Comparison of ENCODE assay signal across 2 cellular contexts in the genomic region with DNA sequence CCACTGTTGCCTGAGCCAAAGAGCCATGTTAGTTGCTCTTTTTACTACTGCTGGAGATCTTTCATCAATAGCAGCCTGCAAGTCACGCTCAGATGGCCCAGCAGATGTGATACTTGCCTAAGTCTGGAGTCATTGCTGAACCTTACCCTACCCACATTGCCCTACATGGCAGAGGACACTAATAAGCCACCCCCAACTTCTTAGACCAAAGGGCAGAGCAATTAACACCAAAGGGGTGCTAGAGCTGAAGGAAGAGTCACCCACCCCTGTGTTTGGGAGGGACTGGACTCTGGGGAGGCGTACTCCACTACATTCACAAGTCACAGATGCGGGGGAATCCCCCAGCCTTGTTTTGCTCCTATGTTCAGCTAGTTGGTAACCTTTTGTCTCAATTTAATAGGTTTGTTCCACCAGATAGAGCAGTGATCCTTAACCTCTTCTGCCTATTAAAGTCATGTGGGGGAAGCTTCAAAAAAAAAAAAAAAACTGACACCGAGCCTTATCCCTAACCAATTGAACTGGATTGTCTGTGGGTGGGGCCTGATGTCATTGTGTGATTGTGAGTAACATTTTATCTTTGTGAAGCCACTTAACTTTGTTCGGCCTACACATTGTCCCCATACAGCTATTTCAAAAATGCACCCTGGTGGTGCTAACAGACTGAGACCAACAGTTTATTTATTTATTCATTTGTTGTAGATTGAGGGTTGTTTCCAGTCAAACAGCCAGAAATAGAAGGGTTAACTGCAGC.
TF ChIP-seq lines count a peak whose summit lies in the region.

No MANE protein-coding gene starts in this region.

TF ChIP-seq in HepG2, 621 proteins besides CTCF, POLR2A, EP300 and RAD21:
- TF ChIP-seq IKZF1 (IDR thresholded peaks at IDR 0.05): no peak
- TF ChIP-seq, protein P1, sequence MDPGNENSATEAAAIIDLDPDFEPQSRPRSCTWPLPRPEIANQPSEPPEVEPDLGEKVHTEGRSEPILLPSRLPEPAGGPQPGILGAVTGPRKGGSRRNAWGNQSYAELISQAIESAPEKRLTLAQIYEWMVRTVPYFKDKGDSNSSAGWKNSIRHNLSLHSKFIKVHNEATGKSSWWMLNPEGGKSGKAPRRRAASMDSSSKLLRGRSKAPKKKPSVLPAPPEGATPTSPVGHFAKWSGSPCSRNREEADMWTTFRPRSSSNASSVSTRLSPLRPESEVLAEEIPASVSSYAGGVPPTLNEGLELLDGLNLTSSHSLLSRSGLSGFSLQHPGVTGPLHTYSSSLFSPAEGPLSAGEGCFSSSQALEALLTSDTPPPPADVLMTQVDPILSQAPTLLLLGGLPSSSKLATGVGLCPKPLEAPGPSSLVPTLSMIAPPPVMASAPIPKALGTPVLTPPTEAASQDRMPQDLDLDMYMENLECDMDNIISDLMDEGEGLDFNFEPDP (CRISPR knock-in tag; conservative IDR thresholded peaks at IDR 0.05): no peak
- no peak for TF ChIP-seq SALL2 (CRISPR knock-in tag; IDR thresholded peaks at IDR 0.05)
- TF ChIP-seq ZNF20 (CRISPR knock-in tag; IDR thresholded peaks at IDR 0.05): no peak
- TF ChIP-seq NFE2L2 (IDR thresholded peaks at IDR 0.05; ENCODE audit: low read length): no peak
- TF ChIP-seq ATF7-NPFF (CRISPR knock-in tag; IDR thresholded peaks at IDR 0.05; ENCODE audit: low read depth): no peak
- no peak for TF ChIP-seq NCOA1 (CRISPR knock-in tag; IDR thresholded peaks at IDR 0.05)
- TF ChIP-seq TFDP1 (CRISPR knock-in tag; IDR thresholded peaks at IDR 0.05; ENCODE audit: borderline replicate concordance): no peak
- TF ChIP-seq KDM4B (CRISPR knock-in tag; IDR thresholded peaks at IDR 0.05): no peak
- TF ChIP-seq ZNF460 (CRISPR knock-in tag; IDR thresholded peaks at IDR 0.05; ENCODE audit: borderline replicate concordance): no peak
- TF ChIP-seq, protein P2, sequence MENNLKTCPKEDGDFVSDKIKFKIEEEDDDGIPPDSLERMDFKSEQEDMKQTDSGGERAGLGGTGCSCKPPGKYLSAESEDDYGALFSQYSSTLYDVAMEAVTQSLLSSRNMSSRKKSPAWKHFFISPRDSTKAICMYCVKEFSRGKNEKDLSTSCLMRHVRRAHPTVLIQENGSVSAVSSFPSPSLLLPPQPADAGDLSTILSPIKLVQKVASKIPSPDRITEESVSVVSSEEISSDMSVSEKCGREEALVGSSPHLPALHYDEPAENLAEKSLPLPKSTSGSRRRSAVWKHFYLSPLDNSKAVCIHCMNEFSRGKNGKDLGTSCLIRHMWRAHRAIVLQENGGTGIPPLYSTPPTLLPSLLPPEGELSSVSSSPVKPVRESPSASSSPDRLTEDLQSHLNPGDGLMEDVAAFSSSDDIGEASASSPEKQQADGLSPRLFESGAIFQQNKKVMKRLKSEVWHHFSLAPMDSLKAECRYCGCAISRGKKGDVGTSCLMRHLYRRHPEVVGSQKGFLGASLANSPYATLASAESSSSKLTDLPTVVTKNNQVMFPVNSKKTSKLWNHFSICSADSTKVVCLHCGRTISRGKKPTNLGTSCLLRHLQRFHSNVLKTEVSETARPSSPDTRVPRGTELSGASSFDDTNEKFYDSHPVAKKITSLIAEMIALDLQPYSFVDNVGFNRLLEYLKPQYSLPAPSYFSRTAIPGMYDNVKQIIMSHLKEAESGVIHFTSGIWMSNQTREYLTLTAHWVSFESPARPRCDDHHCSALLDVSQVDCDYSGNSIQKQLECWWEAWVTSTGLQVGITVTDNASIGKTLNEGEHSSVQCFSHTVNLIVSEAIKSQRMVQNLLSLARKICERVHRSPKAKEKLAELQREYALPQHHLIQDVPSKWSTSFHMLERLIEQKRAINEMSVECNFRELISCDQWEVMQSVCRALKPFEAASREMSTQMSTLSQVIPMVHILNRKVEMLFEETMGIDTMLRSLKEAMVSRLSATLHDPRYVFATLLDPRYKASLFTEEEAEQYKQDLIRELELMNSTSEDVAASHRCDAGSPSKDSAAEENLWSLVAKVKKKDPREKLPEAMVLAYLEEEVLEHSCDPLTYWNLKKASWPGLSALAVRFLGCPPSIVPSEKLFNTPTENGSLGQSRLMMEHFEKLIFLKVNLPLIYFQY (CRISPR knock-in tag; IDR thresholded peaks at IDR 0.05; ENCODE audit: borderline replicate concordance): no peak

TF ChIP-seq in K562, 482 proteins besides CTCF, POLR2A, EP300 and RAD21:
- no peak for TF ChIP-seq ZNF140 (CRISPR knock-in tag; IDR thresholded peaks at IDR 0.05)
- TF ChIP-seq, protein P3, sequence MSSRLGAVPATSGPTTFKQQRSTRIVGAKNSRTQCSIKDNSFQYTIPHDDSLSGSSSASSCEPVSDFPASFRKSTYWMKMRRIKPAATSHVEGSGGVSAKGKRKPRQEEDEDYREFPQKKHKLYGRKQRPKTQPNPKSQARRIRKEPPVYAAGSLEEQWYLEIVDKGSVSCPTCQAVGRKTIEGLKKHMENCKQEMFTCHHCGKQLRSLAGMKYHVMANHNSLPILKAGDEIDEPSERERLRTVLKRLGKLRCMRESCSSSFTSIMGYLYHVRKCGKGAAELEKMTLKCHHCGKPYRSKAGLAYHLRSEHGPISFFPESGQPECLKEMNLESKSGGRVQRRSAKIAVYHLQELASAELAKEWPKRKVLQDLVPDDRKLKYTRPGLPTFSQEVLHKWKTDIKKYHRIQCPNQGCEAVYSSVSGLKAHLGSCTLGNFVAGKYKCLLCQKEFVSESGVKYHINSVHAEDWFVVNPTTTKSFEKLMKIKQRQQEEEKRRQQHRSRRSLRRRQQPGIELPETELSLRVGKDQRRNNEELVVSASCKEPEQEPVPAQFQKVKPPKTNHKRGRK (tag; IDR thresholded peaks at IDR 0.05): no peak
- TF ChIP-seq BDP1 (IDR thresholded peaks at IDR 0.05; ENCODE audit: insufficient read depth, insufficient read length): no peak
- no peak for TF ChIP-seq PHF21A (IDR thresholded peaks at IDR 0.05; ENCODE audit: borderline replicate concordance, low read depth)
- 0 out of 2 replicates have a peak, but pooled peaks have one; percentile 43 for TF ChIP-seq ZNF384 (IDR thresholded peaks at IDR 0.05; ENCODE audit: low read depth, low read length)
- no peak for TF ChIP-seq CBFA2T3 (IDR thresholded peaks at IDR 0.05)
- TF ChIP-seq ZKSCAN3 (CRISPR knock-in tag; IDR thresholded peaks at IDR 0.05): no peak
- no peak for TF ChIP-seq ZNF146 (CRISPR knock-in tag; IDR thresholded peaks at IDR 0.05; ENCODE audit: unreplicated experiment)
